ENCODE assay signal across 17 cellular contexts in the genomic region with DNA sequence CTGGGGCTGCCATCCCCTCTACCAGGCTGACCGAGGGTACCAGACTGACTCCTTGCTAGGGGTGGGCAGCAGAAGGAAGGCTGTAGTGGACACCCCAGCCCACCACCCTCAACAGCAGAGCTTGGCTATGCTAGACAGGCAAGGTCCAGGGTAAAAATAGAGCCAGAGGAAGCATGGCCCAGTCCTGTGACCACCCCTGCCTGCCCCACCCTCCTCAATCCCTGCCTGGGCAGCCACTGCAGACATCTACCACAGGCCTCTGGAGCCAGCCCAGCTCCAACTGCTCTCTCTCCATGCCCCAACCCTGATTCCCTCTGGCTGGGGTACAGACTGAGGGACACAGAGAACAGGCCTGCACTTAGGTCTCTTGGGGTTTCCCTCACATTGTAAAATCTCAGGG. TPM values are rescaled to one million over a fixed set of nuclear protein-coding genes. Genes with fewer than 3 reads are reported as not detected.
A peak's percentile ranks its signal among the peaks of the same experiment; 100 is the strongest.
DNase-seq lines count a peak whose midpoint lies in the region; ATAC-seq and TF ChIP-seq lines count a peak whose summit lies in the region.
"Had no signal": no experiment of that assay in that cellular context is flagged by ENCODE, and none has a peak within 500 bp of the region (broad histone marks: within the 10 kb centered on the region; RNA-seq: fewer than 3 reads in every experiment).

No MANE protein-coding gene starts in this region.

- peaks cover 13 to 41% of the 10 kb centered on the region in 2 donors for H3K4me1 ChIP-seq in thoracic aorta (ENCODE audit: control insufficient read depth in 1 of 2, low read depth in 2 of 2)

- H3K4me3 ChIP-seq in thoracic aorta, result no peak overlapping the region
- H3K4me3 ChIP-seq: pancreas had no signal

- H3K9me3 ChIP-seq in thoracic aorta, result no peaks in the 10 kb centered on the region
- H3K9me3 ChIP-seq: pancreas had no signal

- intact Hi-C loops in Right ventricle myocardium superior (cut with DNase I), result no loop called here

- in situ Hi-C loops in SK-MEL-5 (cut with HindIII; ENCODE audit: low pct_unique_long_range_greater_than_20kb, low sequenced_read_pairs), result no loop called here

- H3K27me3 ChIP-seq in thoracic aorta (replicated peaks; ENCODE audit: insufficient read depth), result no peaks in the 10 kb centered on the region
- H3K27me3 ChIP-seq: pancreas had no signal

- peak overlapping the region; percentile 84 to 91 for H3K27ac ChIP-seq in thoracic aorta
- H3K27ac ChIP-seq: pancreas had no signal

- DNase-seq in SK-MEL-5 (ENCODE audit: low read depth, low spot score) (peak; percentile 45), Right ventricle myocardium superior (peak; percentile 80), myocyte (ENCODE audit: low read depth) (peak; percentile 87), thoracic aorta (ENCODE audit: low spot score) (no peak), ureter (ENCODE audit: low spot score) (no peak)
- DNase-seq in activated effector memory CD4-positive, alpha-beta T cell treated with anti-CD3 and anti-CD28 coated beads, Interleukin-2, amount 50 U/mL, for 16 hours, result no peak
- DNase-seq: activated CD4-positive, alpha-beta T cell treated with anti-CD3 and anti-CD28 coated beads, Interleukin-2, amount 50 U/mL, for 1 hour; NCI-H1092; NCI-H446; stimulated activated CD4-positive, alpha-beta T cell treated with anti-CD3 and anti-CD28 coated beads, Interleukin-1b, Interleukin-23, amount 100 ng/mL, for 48 hours; T-helper 17 cell had no signal

- no peak for TF ChIP-seq POLR2A in GM18505 (IDR thresholded peaks at IDR 0.05; ENCODE audit: borderline replicate concordance, extremely low read depth, insufficient read depth, insufficient read length)

- TF ChIP-seq CTCF in thoracic aorta (IDR thresholded peaks at IDR 0.05), result no peak

- H3K36me3 ChIP-seq in thoracic aorta, result no peaks in the 10 kb centered on the region
- H3K36me3 ChIP-seq: pancreas had no signal

- ATAC-seq in Right ventricle myocardium superior (ENCODE audit: poor library complexity) (peak; percentile 43), thoracic aorta (ENCODE audit: insufficient number of reproducible peaks, low FRiP score, low read depth) (no peak), GM19328 (IDR thresholded peaks at IDR 0.05; ENCODE audit: unreplicated experiment) (no peak), GM18505 (IDR thresholded peaks at IDR 0.05; ENCODE audit: unreplicated experiment) (no peak)
- ATAC-seq: Panc1, pancreas, T-helper 17 cell had no signal

RNA-seq across cellular contexts. Expression of a gene that starts 1.7 kb away (rescaled TPM):
- total RNA-seq in SK-MEL-5 (2014; rRNA removed; shearing (Covaris generic)), result 563 and 586 TPM in 2 replicates
- polyA plus RNA-seq in SK-MEL-5 (2015; cell fraction: cytosol; rRNA removed), result 710 and 1,025 TPM in 2 replicates
- 77.5 and 80.9 TPM in 2 replicates for polyA plus RNA-seq in SK-MEL-5 (2015; cell fraction: nucleus; rRNA removed)
- total RNA-seq in Right ventricle myocardium superior (2,267 TPM), myocyte (0.52 and 3.3 TPM in 2 replicates), thoracic aorta (not detected), ureter (not detected)
- 12.8 TPM for polyA plus RNA-seq in myocyte (2012)
- total RNA-seq: activated T-helper 2 cell treated with anti-CD3 and anti-CD28 coated beads, Interferon-gamma antibody, Interleukin-2, Interleukin-4, amounts not matched to agents 10 μg/mL and 5 μg/mL and 100 μg/mL, durations not matched to agents 14 hours and 24 hours and 36 hours; lung microvascular endothelial cell; T-helper 17 cell had no signal

RNA-seq across cellular contexts. Expression of a gene that starts 2.7 kb away (rescaled TPM):
- total RNA-seq in SK-MEL-5 (2014; rRNA removed; shearing (Covaris generic)), result 247 and 266 TPM in 2 replicates
- polyA plus RNA-seq in SK-MEL-5 (2015; cell fraction: cytosol; rRNA removed), result 226 and 315 TPM in 2 replicates
- 102 and 111 TPM in 2 replicates for polyA plus RNA-seq in SK-MEL-5 (2015; cell fraction: nucleus; rRNA removed)
- total RNA-seq in Right ventricle myocardium superior, result 153 TPM
- 237 and 291 TPM in 2 replicates for total RNA-seq in myocyte
- 643 TPM for polyA plus RNA-seq in myocyte (2012)
- 10 to 100 TPM; 64.2 to 82.9 TPM for total RNA-seq in thoracic aorta
- total RNA-seq in ureter, result 71.6 TPM

RNA-seq across cellular contexts. Expression of a gene that starts 3.9 kb away (rescaled TPM):
- 59.3 and 62.0 TPM in 2 replicates for total RNA-seq in SK-MEL-5 (2014; rRNA removed; shearing (Covaris generic))
- 74.5 and 81.5 TPM in 2 replicates for polyA plus RNA-seq in SK-MEL-5 (2015; cell fraction: cytosol; rRNA removed)
- polyA plus RNA-seq in SK-MEL-5 (2015; cell fraction: nucleus; rRNA removed), result 162 and 170 TPM in 2 replicates
- total RNA-seq in Right ventricle myocardium superior, result 68.1 TPM
- 59.2 and 71.6 TPM in 2 replicates for total RNA-seq in myocyte
- 72.6 TPM for polyA plus RNA-seq in myocyte (2012)
- total RNA-seq in thoracic aorta, result 10 to 100 TPM; 39.0 to 78.0 TPM
- 91.7 TPM for total RNA-seq in ureter

RNA-seq across cellular contexts. Expression of a gene that starts 13.8 kb away (rescaled TPM):
- total RNA-seq in SK-MEL-5 (2014; rRNA removed; shearing (Covaris generic)), result not detected in 2 replicates
- polyA plus RNA-seq in SK-MEL-5 (2015; cell fraction: cytosol; rRNA removed), result not detected in 2 replicates
- not detected in 2 replicates for polyA plus RNA-seq in SK-MEL-5 (2015; cell fraction: nucleus; rRNA removed)
- total RNA-seq in Right ventricle myocardium superior, result 5.8 TPM
- total RNA-seq in myocyte, result not detected in 2 replicates
- 0.13 TPM for polyA plus RNA-seq in myocyte (2012)
- 1 to 10 TPM; 4.2 to 4.9 TPM for total RNA-seq in thoracic aorta
- 51.3 TPM for total RNA-seq in ureter
- total RNA-seq: activated T-helper 2 cell treated with anti-CD3 and anti-CD28 coated beads, Interferon-gamma antibody, Interleukin-2, Interleukin-4, amounts not matched to agents 10 μg/mL and 5 μg/mL and 100 μg/mL, durations not matched to agents 14 hours and 24 hours and 36 hours; T-helper 17 cell had no signal

RNA-seq across cellular contexts. Expression of a gene that starts 17.0 kb away (rescaled TPM):
- total RNA-seq in SK-MEL-5 (2014; rRNA removed; shearing (Covaris generic)), result 36.5 and 37.8 TPM in 2 replicates
- 47.7 and 58.8 TPM in 2 replicates for polyA plus RNA-seq in SK-MEL-5 (2015; cell fraction: cytosol; rRNA removed)
- polyA plus RNA-seq in SK-MEL-5 (2015; cell fraction: nucleus; rRNA removed), result 7.1 and 17.4 TPM in 2 replicates
- total RNA-seq in Right ventricle myocardium superior (44.3 TPM), myocyte (591 and 800 TPM in 2 replicates), thoracic aorta (10 to 100 TPM; 81.1 to 82.3 TPM), ureter (81.8 TPM)
- polyA plus RNA-seq in myocyte (2012), result 646 TPM
- total RNA-seq: activated T-helper 2 cell treated with anti-CD3 and anti-CD28 coated beads, Interferon-gamma antibody, Interleukin-2, Interleukin-4, amounts not matched to agents 10 μg/mL and 5 μg/mL and 100 μg/mL, durations not matched to agents 14 hours and 24 hours and 36 hours; T-helper 17 cell had no signal

Comparison
In these comparisons a context has a peak if more than half of its experiments do, and no peak if none do; other contexts are left out.
1. DNase-seq: peak in SK-MEL-5 (single experiment), Right ventricle myocardium superior (single experiment) and myocyte (single experiment); none in thoracic aorta (single experiment), ureter (single experiment) and activated effector memory CD4-positive, alpha-beta T cell treated with anti-CD3 and anti-CD28 coated beads, Interleukin-2, amount 50 U/mL, for 16 hours (single experiment).
2. RNA of a gene that starts 1.7 kb away (total RNA-seq): 2,267 TPM in Right ventricle myocardium superior (single experiment) and 563 to 586 TPM in SK-MEL-5; 0.52 to 3.3 TPM in myocyte, not detected in ureter (single experiment) and not detected in thoracic aorta; every median in the first group is over 100 times any median in the second.